15 cellular contexts compared by ENCODE assay signal in the genomic region with DNA sequence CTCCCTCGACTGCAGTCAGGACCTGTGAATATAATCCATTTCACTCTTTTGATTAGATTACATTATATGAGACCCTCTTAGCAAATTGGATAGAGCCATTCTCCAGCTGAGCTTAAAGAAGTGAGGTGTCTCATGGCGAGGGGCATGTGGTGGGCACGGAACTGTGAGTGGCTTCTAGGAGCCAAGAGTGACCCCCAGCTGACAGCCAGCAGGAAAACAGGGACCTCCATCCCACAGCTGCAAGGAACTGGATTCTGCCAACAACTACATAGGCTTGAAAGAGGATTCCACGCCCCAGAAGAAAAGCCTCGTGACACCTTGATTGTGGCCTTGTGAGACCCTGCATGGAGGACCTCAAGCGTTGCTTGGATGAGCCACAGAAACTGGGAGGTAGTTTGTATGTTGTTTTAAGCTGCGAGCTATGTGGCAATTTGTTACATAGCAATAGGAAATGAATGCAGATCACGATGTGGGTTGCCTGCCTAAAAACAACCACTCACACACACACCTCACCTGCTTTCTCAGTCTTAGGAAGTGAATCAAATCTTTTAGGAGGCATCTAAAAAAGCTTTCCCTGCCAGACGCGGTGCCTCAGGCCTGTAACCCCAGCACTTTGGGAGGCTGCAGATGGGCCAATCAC.
A peak's percentile ranks its signal among the peaks of the same experiment; 100 is the strongest.
DNase-seq lines count a peak whose midpoint lies in the region; ATAC-seq and TF ChIP-seq lines count a peak whose summit lies in the region.
"Had no signal": no experiment of that assay in that cellular context is flagged by ENCODE, and none has a peak within 500 bp of the region (broad histone marks: within the 10 kb centered on the region; RNA-seq: fewer than 3 reads in every experiment).

No MANE protein-coding gene starts in this region.

- H3K4me1 Mint-ChIP-seq in natural killer cell treated with Interleukin-12 subunit alpha and Interleukin-12 subunit beta and Interleukin-15 and Interleukin-18, amount 100 ng/mL, for 72 hours (ENCODE audit: low read depth in 2 of 2): peaks cover 45 to 58% of the 10 kb centered on the region in 2 donors
- peaks cover 23 to 26% of the 10 kb centered on the region in 2 donors for H3K4me1 Mint-ChIP-seq in natural killer cell

- no peaks in the 10 kb centered on the region for H3K9me3 Mint-ChIP-seq in natural killer cell treated with Interleukin-12 subunit alpha and Interleukin-12 subunit beta and Interleukin-15 and Interleukin-18, amount 100 ng/mL, for 72 hours
- no peaks in the 10 kb centered on the region for H3K9me3 Mint-ChIP-seq in natural killer cell
- H3K9me3 Mint-ChIP-seq: CD4-positive, alpha-beta T cell had no signal

- H3K27ac Mint-ChIP-seq in natural killer cell treated with Interleukin-12 subunit alpha and Interleukin-12 subunit beta and Interleukin-15 and Interleukin-18, amount 100 ng/mL, for 72 hours: peak overlapping the region; percentile 36 to 58
- no peak overlapping the region for H3K27ac Mint-ChIP-seq in natural killer cell
- H3K27ac Mint-ChIP-seq: CD4-positive, alpha-beta T cell had no signal

- H3K79me2 ChIP-seq in parathyroid adenoma: no peaks in the 10 kb centered on the region

- no peaks in the 10 kb centered on the region for H3K36me3 Mint-ChIP-seq in natural killer cell treated with Interleukin-12 subunit alpha and Interleukin-12 subunit beta and Interleukin-15 and Interleukin-18, amount 100 ng/mL, for 72 hours
- H3K36me3 Mint-ChIP-seq in natural killer cell: no peaks in the 10 kb centered on the region

- H3K27ac ChIP-seq in parathyroid adenoma: no peak overlapping the region
- H3K27ac ChIP-seq: BLaER1 had no signal

- H2AFZ ChIP-seq in parathyroid adenoma: peak overlapping the region; percentile 54

- H3K4me1 ChIP-seq in parathyroid adenoma: peaks cover 21% of the 10 kb centered on the region

- H3K27me3 Mint-ChIP-seq in natural killer cell treated with Interleukin-12 subunit alpha and Interleukin-12 subunit beta and Interleukin-15 and Interleukin-18, amount 100 ng/mL, for 72 hours: no peaks in the 10 kb centered on the region
- no peaks in the 10 kb centered on the region for H3K27me3 Mint-ChIP-seq in natural killer cell (ENCODE audit: low read depth in 2 of 2)
- H3K27me3 Mint-ChIP-seq: CD4-positive, alpha-beta T cell had no signal

- H3K4me3 ChIP-seq in fibroblast of mammary gland (ENCODE audit: control insufficient read depth, low read depth, low read length) (no peak overlapping the region), parathyroid adenoma (ENCODE audit: low read depth, low read length) (no peak overlapping the region)
- H3K4me3 ChIP-seq: BLaER1, GM12878 had no signal

- H3K9ac ChIP-seq in parathyroid adenoma: no peak overlapping the region
- H3K9ac ChIP-seq: BLaER1 had no signal

- TF ChIP-seq CTCF in natural killer cell (IDR thresholded peaks at IDR 0.05) (no peak), fibroblast of mammary gland (conservative IDR thresholded peaks at IDR 0.05; ENCODE audit: control insufficient read depth, insufficient read depth, low read depth, low read length) (no peak), parathyroid adenoma (IDR thresholded peaks at IDR 0.05) (no peak)

- H3K36me3 ChIP-seq in parathyroid adenoma (ENCODE audit: control insufficient read depth, insufficient read depth, low read length): no peaks in the 10 kb centered on the region
- H3K36me3 ChIP-seq: BLaER1 had no signal

- no peak overlapping the region for H3K4me3 Mint-ChIP-seq in natural killer cell treated with Interleukin-12 subunit alpha and Interleukin-12 subunit beta and Interleukin-15 and Interleukin-18, amount 100 ng/mL, for 72 hours
- no peak overlapping the region for H3K4me3 Mint-ChIP-seq in natural killer cell
- H3K4me3 Mint-ChIP-seq: CD4-positive, alpha-beta T cell had no signal

- H3K27me3 ChIP-seq in parathyroid adenoma (ENCODE audit: control insufficient read depth, insufficient read depth, low read length): no peaks in the 10 kb centered on the region
- H3K27me3 ChIP-seq: BLaER1 had no signal

- H3K9me3 ChIP-seq in parathyroid adenoma (ENCODE audit: control insufficient read depth, low read length): no peaks in the 10 kb centered on the region
- H3K9me3 ChIP-seq: BLaER1 had no signal

- no peak overlapping the region for H3K4me2 ChIP-seq in parathyroid adenoma (ENCODE audit: low read length)
- H3K4me2 ChIP-seq: BLaER1 had no signal

- ATAC-seq in natural killer cell treated with Interleukin-12 subunit alpha and Interleukin-12 subunit beta and Interleukin-15 and Interleukin-18, amount 100 ng/mL, for 72 hours: no peak
- no peak for ATAC-seq in natural killer cell
- ATAC-seq: GM12878, HCT116 had no signal

- intact Hi-C loops in natural killer cell (cut with micrococcal nuclease): no loop called here
- intact Hi-C loops in cardiac septum (cut with DNase I): no loop called here

- no peak for DNase-seq in natural killer cell treated with Interleukin-12 subunit alpha and Interleukin-12 subunit beta and Interleukin-15 and Interleukin-18, amount 100 ng/mL, for 72 hours (ENCODE audit: low spot score)
- DNase-seq in natural killer cell (no peak), fibroblast of mammary gland (ENCODE audit: low read depth) (peak; percentile 15), SK-N-DZ (ENCODE audit: low spot score) (no peak), cardiac septum (ENCODE audit: low spot score) (no peak), RPMI8226 (no peak)
- DNase-seq: 8988T; AML-193; Calu3; CD4-positive, alpha-beta T cell; DMS 273 treated with DMSO at 0.1 percent for 48 hours had no signal

Comparison
In these comparisons a context has a peak if more than half of its experiments do, and no peak if none do; other contexts are left out.
1. H3K27ac Mint-ChIP-seq: peak in natural killer cell treated with Interleukin-12 subunit alpha and Interleukin-12 subunit beta and Interleukin-15 and Interleukin-18, amount 100 ng/mL, for 72 hours (2 of 2); none in natural killer cell (0 of 2).